ENCODE assay signal across 8 cellular contexts in the genomic region with DNA sequence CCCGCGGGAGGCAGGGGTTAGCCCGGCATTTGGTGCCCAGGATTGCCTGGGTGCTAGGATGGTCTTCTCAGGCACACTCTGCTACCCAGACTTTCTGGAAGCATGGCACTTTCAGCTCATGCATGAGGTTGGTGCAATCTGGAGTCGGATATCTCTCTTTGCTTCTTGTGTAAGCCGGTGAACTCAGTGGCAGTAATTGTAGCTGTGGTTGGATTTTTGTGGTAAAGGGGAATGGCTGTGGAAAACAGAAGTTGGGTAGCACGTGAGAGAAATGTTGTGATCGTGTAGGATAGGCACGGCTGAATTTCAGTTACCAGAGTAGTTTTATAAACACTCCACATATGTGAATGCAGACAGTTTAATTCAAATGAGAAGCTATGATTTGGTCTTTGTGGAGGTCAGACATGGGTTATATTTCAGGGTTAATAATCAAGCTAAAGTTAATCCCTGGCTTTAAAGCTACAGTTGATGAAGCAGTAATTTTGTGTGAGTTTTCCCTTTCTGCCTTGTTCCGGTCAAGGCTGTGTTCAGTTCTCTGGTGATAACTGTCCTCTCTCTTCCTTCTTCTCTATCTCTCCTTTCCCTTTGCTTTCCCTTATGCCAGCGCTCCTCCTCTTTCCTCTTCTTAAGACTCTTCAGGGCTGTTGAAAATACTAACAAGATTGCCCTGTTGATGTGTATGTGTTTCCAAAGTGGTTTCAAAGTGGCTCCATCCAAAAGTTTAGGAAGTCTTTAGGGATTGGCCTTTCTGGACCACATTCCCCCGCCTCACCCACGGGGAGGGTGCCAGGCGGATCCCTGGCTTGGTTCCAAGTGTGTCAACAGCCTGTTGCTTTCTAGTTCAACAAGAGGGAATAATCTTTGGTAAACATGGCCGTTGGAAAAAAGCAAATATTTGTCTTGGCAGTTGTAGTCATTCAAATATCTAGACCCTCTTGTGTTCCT.
DNase-seq lines count a peak whose midpoint lies in the region; ATAC-seq and TF ChIP-seq lines count a peak whose summit lies in the region.

No MANE protein-coding gene starts in this region.

- H3K36me3 ChIP-seq in Caco-2 (ENCODE audit: control insufficient read depth, insufficient read depth, low read length) (no peaks in the 10 kb centered on the region), mucosa of rectum (ENCODE audit: control insufficient read depth in 2 of 2, insufficient read depth in 2 of 2, low read length in 2 of 2) (no peaks in the 10 kb centered on the region)
- no peaks in the 10 kb centered on the region for H3K36me3 ChIP-seq in CD8-positive, alpha-beta memory T cell (ENCODE audit: insufficient read depth, low read length)

- no peak overlapping the region for H3K9ac ChIP-seq in mucosa of rectum (ENCODE audit: low read depth in 1 of 2, low read length in 2 of 2)

- H3K4me3 ChIP-seq in Caco-2 (ENCODE audit: low read depth, low read length) (no peak overlapping the region), astrocyte of the spinal cord (ENCODE audit: low read depth, low read length) (no peak overlapping the region), mucosa of rectum (ENCODE audit: low read length in 2 of 2) (peak overlapping the region in 1 of 2 donors; percentile 1)
- H3K4me3 ChIP-seq in CD8-positive, alpha-beta memory T cell (ENCODE audit: low read length) = no peak overlapping the region

- CTCF ChIA-PET in Caco-2 (lab: Charles Lee) = interaction anchor here (0.6 to 1.2 kb wide), 2 partner anchors 22 to 41 kb away, joined by 3 read pairs; no protein-coding TSS in a partner anchor
- CTCF ChIA-PET in CD8-positive, alpha-beta memory T cell (lab: Charles Lee) = no interaction called here

- intact Hi-C loops in Caco-2 (cut with micrococcal nuclease; ENCODE audit: unreplicated experiment) = no loop called here

- peaks cover 35% of the 10 kb centered on the region for H3K4me1 Mint-ChIP-seq in Caco-2 (ENCODE audit: low read depth, unreplicated experiment)
- H3K4me1 Mint-ChIP-seq in CD8-positive, alpha-beta memory T cell = no peaks in the 10 kb centered on the region

- peak overlapping the region; percentile 50 to 78 for H3K27ac ChIP-seq in mucosa of rectum (ENCODE audit: low read depth in 2 of 2, low read length in 2 of 2)
- no peak overlapping the region for H3K27ac ChIP-seq in CD8-positive, alpha-beta memory T cell (ENCODE audit: low read depth, low read length)

- in situ Hi-C loops in astrocyte of the spinal cord (cut with HindIII; ENCODE audit: low sequenced_read_pairs) = no loop called here

- H3K4me1 ChIP-seq in Caco-2 = peaks cover 32% of the 10 kb centered on the region
- peaks cover 34 to 54% of the 10 kb centered on the region in 2 donors for H3K4me1 ChIP-seq in mucosa of rectum (ENCODE audit: control insufficient read depth in 2 of 2, insufficient read depth in 2 of 2, low read length in 2 of 2)
- H3K4me1 ChIP-seq in CD8-positive, alpha-beta memory T cell (ENCODE audit: insufficient read depth, low read length) = no peaks in the 10 kb centered on the region

- peak overlapping the region; percentile 1 for H3K4me3 Mint-ChIP-seq in Caco-2 (ENCODE audit: unreplicated experiment)
- no peak overlapping the region for H3K4me3 Mint-ChIP-seq in CD8-positive, alpha-beta memory T cell

- no TSS peak for BruUV-seq in Caco-2 (replicated peaks; lab: Mats Ljungman, UMichigan)

- DNase-seq in Caco-2 (peak; percentile 60 to 71), NCI-H187 (lab: John Stamatoyannopoulos, UW) (peak; percentile 44 to 48), astrocyte of the spinal cord (ENCODE audit: low read depth, low spot score) (peak; percentile 76), superior temporal gyrus (ENCODE audit: extremely low spot score) (no peak)
- no peak for DNase-seq in CD8-positive, alpha-beta memory T cell
- no peak for DNase-seq in stimulated activated naive CD4-positive, alpha-beta T cell (lab: John Stamatoyannopoulos, UW)

- TF ChIP-seq CTCF in Caco-2 (IDR thresholded peaks at IDR 0.05; ENCODE audit: insufficient read depth in 1 of 2, low read depth in 1 of 2, low read length in 1 of 2, severe bottlenecking in 1 of 2, unreplicated experiment in 1 of 2) (no peak), astrocyte of the spinal cord (IDR thresholded peaks at IDR 0.05; ENCODE audit: low read depth, low read length) (no peak)

- POLR2A ChIA-PET in Caco-2 (lab: Charles Lee) = interaction anchor here (0.6 kb wide), 1 partner anchor 60 kb away, joined by 3 read pairs; no protein-coding TSS in a partner anchor
- POLR2A ChIA-PET in CD8-positive, alpha-beta memory T cell (lab: Charles Lee) = no interaction called here

- H3K9me3 Mint-ChIP-seq in Caco-2 (ENCODE audit: unreplicated experiment) = no peaks in the 10 kb centered on the region
- H3K9me3 Mint-ChIP-seq in CD8-positive, alpha-beta memory T cell = peaks cover 0 to 1% (median 0%) of the 10 kb centered on the region in 5 donors

- H3K27me3 ChIP-seq in Caco-2 (replicated peaks; ENCODE audit: control insufficient read depth, insufficient read depth, low read length) (no peaks in the 10 kb centered on the region), mucosa of rectum (ENCODE audit: control insufficient read depth in 2 of 2, insufficient read depth in 2 of 2, low read length in 2 of 2) (no peaks in the 10 kb centered on the region)
- no peaks in the 10 kb centered on the region for H3K27me3 ChIP-seq in CD8-positive, alpha-beta memory T cell (ENCODE audit: insufficient read depth, low read length, poor library complexity, severe bottlenecking)

- peaks cover 29% of the 10 kb centered on the region for H3K36me3 Mint-ChIP-seq in Caco-2 (ENCODE audit: insufficient read depth, unreplicated experiment)
- peaks cover 0 to 2% (median 0%) of the 10 kb centered on the region in 3 donors for H3K36me3 Mint-ChIP-seq in CD8-positive, alpha-beta memory T cell

- ATAC-seq in HG03439 (IDR thresholded peaks at IDR 0.05; ENCODE audit: unreplicated experiment) = no peak

- no peak overlapping the region for H3K27ac Mint-ChIP-seq in Caco-2 (ENCODE audit: unreplicated experiment)
- no peak overlapping the region for H3K27ac Mint-ChIP-seq in CD8-positive, alpha-beta memory T cell

- H3K9me3 ChIP-seq in Caco-2 (no peaks in the 10 kb centered on the region), mucosa of rectum (ENCODE audit: control insufficient read depth in 2 of 2, low read length in 2 of 2) (no peaks in the 10 kb centered on the region)
- H3K9me3 ChIP-seq in CD8-positive, alpha-beta memory T cell (ENCODE audit: low read length) = no peaks in the 10 kb centered on the region

- no peaks in the 10 kb centered on the region for H3K27me3 Mint-ChIP-seq in Caco-2 (ENCODE audit: insufficient read depth, unreplicated experiment)
- peaks cover 10 to 42% of the 10 kb centered on the region in 2 donors for H3K27me3 Mint-ChIP-seq in CD8-positive, alpha-beta memory T cell

Comparison
In these comparisons a context has a peak if more than half of its experiments do, and no peak if none do; other contexts are left out.
1. DNase-seq: peak in Caco-2 (2 of 2), NCI-H187 (2 of 2) and astrocyte of the spinal cord (single experiment); none in superior temporal gyrus (single experiment), CD8-positive, alpha-beta memory T cell (0 of 5) and stimulated activated naive CD4-positive, alpha-beta T cell (0 of 6).